ENCODE assay signal across 1 cellular context in genomic region chr2:11863513-11864328, GRCh38.
TF ChIP-seq lines count a peak whose summit lies in the region.

No MANE protein-coding gene starts in this region.

TF ChIP-seq in HepG2, 621 proteins besides CTCF, POLR2A, EP300 and RAD21 (continued from another document and continues in another):
- TF ChIP-seq MIXL1 (CRISPR knock-in tag; IDR thresholded peaks at IDR 0.05) (no peak), UBTF (CRISPR knock-in tag; IDR thresholded peaks at IDR 0.05) (0 out of 2 replicates have a peak, but pooled peaks have one; percentile 18), KAT2B (IDR thresholded peaks at IDR 0.05; ENCODE audit: borderline replicate concordance, low read depth, low read length) (no peak), PCBP1 (IDR thresholded peaks at IDR 0.05; ENCODE audit: borderline replicate concordance, low read depth, low read length) (no peak), XRCC5 (optimal IDR thresholded peaks at IDR 0.05; ENCODE audit: low read length) (peak; percentile 93), PPARG (CRISPR knock-in tag; conservative IDR thresholded peaks at IDR 0.05) (0 out of 2 replicates have a peak, but pooled peaks have one; percentile 52), ZNF512B (CRISPR knock-in tag; IDR thresholded peaks at IDR 0.05; ENCODE audit: borderline replicate concordance) (peak; percentile 55; the same call in 1 of the 2 replicates), HMGXB4 (CRISPR knock-in tag; IDR thresholded peaks at IDR 0.05; ENCODE audit: borderline replicate concordance in 1 of 2, low read depth in 1 of 2) (peak; percentile 43 to 60; a peak in 2 of 4 replicates), ZFX (CRISPR knock-in tag; IDR thresholded peaks at IDR 0.05; ENCODE audit: low read depth) (no peak), ZNF816 (CRISPR knock-in tag; IDR thresholded peaks at IDR 0.05; ENCODE audit: borderline replicate concordance) (no peak), HMGXB3 (CRISPR knock-in tag; IDR thresholded peaks at IDR 0.05; ENCODE audit: borderline replicate concordance) (no peak; the same call in 1 of the 2 replicates), RCOR2 (CRISPR knock-in tag; IDR thresholded peaks at IDR 0.05) (0 out of 2 replicates have a peak, but pooled peaks have one; percentile 33), GTF3A (CRISPR knock-in tag; conservative IDR thresholded peaks at IDR 0.05) (no peak), ZNF768 (CRISPR knock-in tag; IDR thresholded peaks at IDR 0.05) (no peak), ZNF883 (CRISPR knock-in tag; IDR thresholded peaks at IDR 0.05; ENCODE audit: not compliant biosample characterization) (peak; percentile 36), SMARCE1 (IDR thresholded peaks at IDR 0.05; ENCODE audit: borderline replicate concordance) (no peak), ZC3H4 (CRISPR knock-in tag; IDR thresholded peaks at IDR 0.05; ENCODE audit: borderline replicate concordance) (no peak), ZNF124 (CRISPR knock-in tag; IDR thresholded peaks at IDR 0.05) (peak; percentile 14; the same call in 1 of the 2 replicates), ZSCAN9 (CRISPR knock-in tag; IDR thresholded peaks at IDR 0.05; ENCODE audit: borderline replicate concordance) (peak; percentile 43; the same call in 1 of the 2 replicates), NFRKB (IDR thresholded peaks at IDR 0.05) (no peak), ZNF20 (CRISPR knock-in tag; IDR thresholded peaks at IDR 0.05) (no peak), KDM2A (CRISPR knock-in tag; IDR thresholded peaks at IDR 0.05; ENCODE audit: borderline replicate concordance, low read depth) (peak; percentile 70; the same call in 1 of the 2 replicates), SP2 (CRISPR knock-in tag; IDR thresholded peaks at IDR 0.05) (peak; percentile 56), ZNF264 (CRISPR knock-in tag; IDR thresholded peaks at IDR 0.05) (no peak), SPEN (CRISPR knock-in tag; IDR thresholded peaks at IDR 0.05; ENCODE audit: low read depth) (peak; percentile 51; the same call in 1 of the 2 replicates), CERS6 (CRISPR knock-in tag; IDR thresholded peaks at IDR 0.05) (no peak), MLX (CRISPR knock-in tag; IDR thresholded peaks at IDR 0.05) (0 out of 2 replicates have a peak, but pooled peaks have one; percentile 37), AHR (CRISPR knock-in tag; IDR thresholded peaks at IDR 0.05) (no peak), GMEB2 (CRISPR knock-in tag; IDR thresholded peaks at IDR 0.05; ENCODE audit: low read depth) (no peak), ZNF142 (CRISPR knock-in tag; IDR thresholded peaks at IDR 0.05) (no peak), MAFK (conservative IDR thresholded peaks at IDR 0.05 in 1 of 2, IDR thresholded peaks at IDR 0.05 in 1 of 2; ENCODE audit: low read length in 2 of 2) (peak; percentile 83 to 93)
